Comparison of ENCODE assay signal across 10 cellular contexts in the genomic region with DNA sequence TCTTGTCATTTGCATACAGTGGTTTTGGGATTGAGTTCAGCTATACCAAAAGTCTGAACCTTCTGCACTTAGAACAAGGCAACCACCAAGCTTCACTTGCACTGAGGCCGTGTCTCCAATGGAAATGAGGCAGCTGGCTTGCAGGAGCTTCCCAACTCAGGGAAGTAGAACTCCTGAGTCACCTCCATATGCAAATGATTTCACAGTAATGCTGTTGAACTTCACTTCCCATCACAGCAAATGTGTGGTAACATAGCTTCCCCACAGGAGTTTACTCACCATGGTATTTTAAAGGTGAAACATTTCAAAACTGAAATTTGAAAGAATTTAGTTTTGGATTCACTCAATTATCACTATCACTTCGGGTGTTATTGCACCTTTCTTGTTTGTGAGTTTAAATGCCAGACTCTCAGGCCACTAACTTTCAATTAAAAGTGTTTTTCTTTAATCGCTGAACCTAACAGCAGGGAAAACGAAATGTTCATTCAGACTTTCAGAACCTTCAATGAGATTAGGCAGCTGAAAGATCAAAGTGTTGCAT. TPM values are rescaled to one million over a fixed set of nuclear protein-coding genes. Genes with fewer than 3 reads are reported as not detected.
DNase-seq lines count a peak whose midpoint lies in the region; ATAC-seq and TF ChIP-seq lines count a peak whose summit lies in the region.
"Had no signal": no experiment of that assay in that cellular context is flagged by ENCODE, and none has a peak within 500 bp of the region (broad histone marks: within the 10 kb centered on the region; RNA-seq: fewer than 3 reads in every experiment).

No MANE protein-coding gene starts in this region.

- peaks cover 61% of the 10 kb centered on the region for H3K36me3 Mint-ChIP-seq in activated naive CD4-positive, alpha-beta T cell treated with anti-CD3 and anti-CD28 coated beads, Interleukin-2, amount 10 ng/mL, durations not matched to agents 7 days and 5 days

- WGBS in stomach, 5 donors: 70 to 85% (median 82%) methylated on average over 4 of the region's 4 CpGs

- DNase-seq in stimulated activated CD4-positive, alpha-beta T cell treated with anti-CD3 and anti-CD28 coated beads, Interleukin-15, amount 100 ng/mL, for 24 hours: peak; percentile 44
- DNase-seq in stimulated activated CD4-positive, alpha-beta T cell treated with anti-CD3 and anti-CD28 coated beads, Interleukin-12 subunit alpha, Interleukin-12 subunit beta, amount 100 ng/mL, for 4 hours: no peak
- no peak for DNase-seq in activated naive CD4-positive, alpha-beta T cell treated with anti-CD3 and anti-CD28 coated beads, Interleukin-2, amount 10 ng/mL, durations not matched to agents 7 days and 5 days
- DNase-seq in stomach (peak; percentile 32), occipital lobe (lab: John Stamatoyannopoulos, UW) (no peak), RWPE1 (ENCODE audit: low spot score) (no peak)

- H3K9me3 ChIP-seq in stomach: no peaks in the 10 kb centered on the region
- H3K9me3 ChIP-seq: BLaER1 had no signal

- H3K4me1 ChIP-seq in stomach: peaks cover 0 to 18% (median 0%) of the 10 kb centered on the region in 4 donors
- H3K4me1 ChIP-seq: BLaER1 had no signal

- peaks cover 46% of the 10 kb centered on the region for H3K4me1 Mint-ChIP-seq in activated naive CD4-positive, alpha-beta T cell treated with anti-CD3 and anti-CD28 coated beads, Interleukin-2, amount 10 ng/mL, durations not matched to agents 7 days and 5 days

- H3K27me3 Mint-ChIP-seq in activated naive CD4-positive, alpha-beta T cell treated with anti-CD3 and anti-CD28 coated beads, Interleukin-2, amount 10 ng/mL, durations not matched to agents 7 days and 5 days: no peaks in the 10 kb centered on the region

- CTCF ChIA-PET in activated naive CD4-positive, alpha-beta T cell treated with anti-CD3 and anti-CD28 coated beads, Interleukin-2, amount 10 ng/mL, durations not matched to agents 7 days and 5 days (lab: Charles Lee): interaction anchor here (1.5 to 2.1 kb wide), 2 partner anchors 9 to 17 kb away, joined by 3 to 8 read pairs; a partner anchor contains a TSS
- CTCF ChIA-PET in RWPE1 (lab: Yijun Ruan, JAX): interaction anchor here (0.6 kb wide), 2 partner anchors 95 to 720 kb away, joined by 3 to 5 read pairs; no protein-coding TSS in a partner anchor

- POLR2A ChIA-PET in RWPE1 (lab: Yijun Ruan, JAX; ENCODE audit: low non-redundant PET): no interaction called here

- ATAC-seq in HG03066 (IDR thresholded peaks at IDR 0.05; ENCODE audit: low read depth, unreplicated experiment) (peak; percentile 59), HG03342 (IDR thresholded peaks at IDR 0.05; ENCODE audit: unreplicated experiment) (no peak)

- peak overlapping the region; percentile 21 for H3K4me3 Mint-ChIP-seq in activated naive CD4-positive, alpha-beta T cell treated with anti-CD3 and anti-CD28 coated beads, Interleukin-2, amount 10 ng/mL, durations not matched to agents 7 days and 5 days
- H3K4me3 Mint-ChIP-seq: IgD-negative memory B cell had no signal

- no peaks in the 10 kb centered on the region for H3K27me3 ChIP-seq in stomach
- H3K27me3 ChIP-seq: BLaER1 had no signal

- intact Hi-C loops in stomach (cut with DNase I; ENCODE audit: low total_unique reads): no loop called here

- H3K27ac ChIP-seq in stomach (peak overlapping the region in 2 of 5 donors; percentile 36 to 46), RWPE1 (no peak overlapping the region)
- H3K27ac ChIP-seq: BLaER1 had no signal

- H3K9me3 Mint-ChIP-seq in activated naive CD4-positive, alpha-beta T cell treated with anti-CD3 and anti-CD28 coated beads, Interleukin-2, amount 10 ng/mL, durations not matched to agents 7 days and 5 days: no peaks in the 10 kb centered on the region
- H3K9me3 Mint-ChIP-seq: IgD-negative memory B cell had no signal

- TF ChIP-seq CTCF in stomach (IDR thresholded peaks at IDR 0.05) (no peak), RWPE1 (conservative IDR thresholded peaks at IDR 0.05; ENCODE audit: low read depth) (no peak)

- peaks cover 0 to 43% (median 21%) of the 10 kb centered on the region in 4 donors for H3K36me3 ChIP-seq in stomach
- H3K36me3 ChIP-seq: BLaER1 had no signal

- TF ChIP-seq EP300 in stomach (IDR thresholded peaks at IDR 0.05): no peak

- no peak for TF ChIP-seq POLR2A in stomach (IDR thresholded peaks at IDR 0.05)

- H3K27ac Mint-ChIP-seq in activated naive CD4-positive, alpha-beta T cell treated with anti-CD3 and anti-CD28 coated beads, Interleukin-2, amount 10 ng/mL, durations not matched to agents 7 days and 5 days: peak overlapping the region; percentile 33

- H3K4me3 ChIP-seq in stomach: no peak overlapping the region
- H3K4me3 ChIP-seq: BLaER1 had no signal

RNA-seq across cellular contexts. Expression of a gene that starts 9.0 kb away (rescaled TPM):
- 10 to 100 TPM in 1 of 5 donors, 1 to 10 TPM in 2, not detected in 2; 1.8 to 33.3 (median 9.3) TPM for total RNA-seq in stomach
- polyA plus RNA-seq in stomach: 1 to 10 TPM in 1 of 3 donors, under 1 TPM in 2; 0.46 to 1.1 (median 0.62) TPM
- 0.62 TPM for total RNA-seq in occipital lobe

RNA-seq across cellular contexts. Expression of a gene that starts 21.6 kb away (rescaled TPM):
- total RNA-seq in stomach: 10 to 100 TPM in 2 of 5 donors, 1 to 10 TPM in 2, not detected in 1; 1.2 to 69.6 (median 10.6) TPM
- 10 to 100 TPM; 11.0 to 19.1 (median 15.7) TPM for polyA plus RNA-seq in stomach
- total RNA-seq in occipital lobe: 25.1 TPM

RNA-seq across cellular contexts. Expression of a gene that starts 51.0 kb away (rescaled TPM):
- total RNA-seq in stomach (1 to 10 TPM in 3 of 5 donors, under 1 TPM in 1, not detected in 1; 0.18 to 2.3 (median 1.4) TPM), occipital lobe (0.62 TPM)
- under 1 TPM in 2 of 3 donors, not detected in 1; 0.25 to 0.30 TPM for polyA plus RNA-seq in stomach

Comparison
In these comparisons a context has a peak if more than half of its experiments do, and no peak if none do; other contexts are left out.
1. DNase-seq: peak in stimulated activated CD4-positive, alpha-beta T cell treated with anti-CD3 and anti-CD28 coated beads, Interleukin-15, amount 100 ng/mL, for 24 hours (single experiment) and stomach (single experiment); none in stimulated activated CD4-positive, alpha-beta T cell treated with anti-CD3 and anti-CD28 coated beads, Interleukin-12 subunit alpha, Interleukin-12 subunit beta, amount 100 ng/mL, for 4 hours (single experiment), activated naive CD4-positive, alpha-beta T cell treated with anti-CD3 and anti-CD28 coated beads, Interleukin-2, amount 10 ng/mL, durations not matched to agents 7 days and 5 days (single experiment), occipital lobe (single experiment) and RWPE1 (single experiment).